ENCODE assay signal across 1 cellular context in genomic region chr2:161308178-161308955, GRCh38.
A peak's percentile ranks its signal among the peaks of the same experiment; 100 is the strongest.
TF ChIP-seq lines count a peak whose summit lies in the region.

TSS of gene PSMD14 (plus strand) at chr2:161308425. CDS start at chr2:161318826, 10,401 bp downstream.

TF ChIP-seq in K562, 482 proteins besides CTCF, POLR2A, EP300 and RAD21 (continued from another document):
- peak; percentile 94 to 98 for TF ChIP-seq MNT (conservative IDR thresholded peaks at IDR 0.05)
- 0 out of 2 replicates have a peak, but pooled peaks have one; percentile 16 for TF ChIP-seq CBFA2T3 (IDR thresholded peaks at IDR 0.05)
- TF ChIP-seq, protein P1, sequence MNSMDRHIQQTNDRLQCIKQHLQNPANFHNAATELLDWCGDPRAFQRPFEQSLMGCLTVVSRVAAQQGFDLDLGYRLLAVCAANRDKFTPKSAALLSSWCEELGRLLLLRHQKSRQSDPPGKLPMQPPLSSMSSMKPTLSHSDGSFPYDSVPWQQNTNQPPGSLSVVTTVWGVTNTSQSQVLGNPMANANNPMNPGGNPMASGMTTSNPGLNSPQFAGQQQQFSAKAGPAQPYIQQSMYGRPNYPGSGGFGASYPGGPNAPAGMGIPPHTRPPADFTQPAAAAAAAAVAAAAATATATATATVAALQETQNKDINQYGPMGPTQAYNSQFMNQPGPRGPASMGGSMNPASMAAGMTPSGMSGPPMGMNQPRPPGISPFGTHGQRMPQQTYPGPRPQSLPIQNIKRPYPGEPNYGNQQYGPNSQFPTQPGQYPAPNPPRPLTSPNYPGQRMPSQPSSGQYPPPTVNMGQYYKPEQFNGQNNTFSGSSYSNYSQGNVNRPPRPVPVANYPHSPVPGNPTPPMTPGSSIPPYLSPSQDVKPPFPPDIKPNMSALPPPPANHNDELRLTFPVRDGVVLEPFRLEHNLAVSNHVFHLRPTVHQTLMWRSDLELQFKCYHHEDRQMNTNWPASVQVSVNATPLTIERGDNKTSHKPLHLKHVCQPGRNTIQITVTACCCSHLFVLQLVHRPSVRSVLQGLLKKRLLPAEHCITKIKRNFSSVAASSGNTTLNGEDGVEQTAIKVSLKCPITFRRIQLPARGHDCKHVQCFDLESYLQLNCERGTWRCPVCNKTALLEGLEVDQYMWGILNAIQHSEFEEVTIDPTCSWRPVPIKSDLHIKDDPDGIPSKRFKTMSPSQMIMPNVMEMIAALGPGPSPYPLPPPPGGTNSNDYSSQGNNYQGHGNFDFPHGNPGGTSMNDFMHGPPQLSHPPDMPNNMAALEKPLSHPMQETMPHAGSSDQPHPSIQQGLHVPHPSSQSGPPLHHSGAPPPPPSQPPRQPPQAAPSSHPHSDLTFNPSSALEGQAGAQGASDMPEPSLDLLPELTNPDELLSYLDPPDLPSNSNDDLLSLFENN (IDR thresholded peaks at IDR 0.05; ENCODE audit: low read depth in 2 of 2, low read length in 2 of 2): peak in 1 of 2 experiments; percentile 35; a peak in 1 of 4 replicates
- TF ChIP-seq GABPA (tag; conservative IDR thresholded peaks at IDR 0.05; ENCODE audit: low read depth): peak; percentile 98
- peak; percentile 99 for TF ChIP-seq POLR2G (IDR thresholded peaks at IDR 0.05; ENCODE audit: low read depth, low read length)
- peak; percentile 84 for TF ChIP-seq BRD9 (IDR thresholded peaks at IDR 0.05; ENCODE audit: low read depth, partially characterized antibody)
- no peak for TF ChIP-seq NR4A1 (CRISPR knock-in tag; IDR thresholded peaks at IDR 0.05)
- TF ChIP-seq NR4A1 (tag; IDR thresholded peaks at IDR 0.05): 0 out of 2 replicates have a peak, but pooled peaks have one; percentile 71
- no peak for TF ChIP-seq CREBBP (IDR thresholded peaks at IDR 0.05; ENCODE audit: low read depth, low read length)
- TF ChIP-seq, protein P2, sequence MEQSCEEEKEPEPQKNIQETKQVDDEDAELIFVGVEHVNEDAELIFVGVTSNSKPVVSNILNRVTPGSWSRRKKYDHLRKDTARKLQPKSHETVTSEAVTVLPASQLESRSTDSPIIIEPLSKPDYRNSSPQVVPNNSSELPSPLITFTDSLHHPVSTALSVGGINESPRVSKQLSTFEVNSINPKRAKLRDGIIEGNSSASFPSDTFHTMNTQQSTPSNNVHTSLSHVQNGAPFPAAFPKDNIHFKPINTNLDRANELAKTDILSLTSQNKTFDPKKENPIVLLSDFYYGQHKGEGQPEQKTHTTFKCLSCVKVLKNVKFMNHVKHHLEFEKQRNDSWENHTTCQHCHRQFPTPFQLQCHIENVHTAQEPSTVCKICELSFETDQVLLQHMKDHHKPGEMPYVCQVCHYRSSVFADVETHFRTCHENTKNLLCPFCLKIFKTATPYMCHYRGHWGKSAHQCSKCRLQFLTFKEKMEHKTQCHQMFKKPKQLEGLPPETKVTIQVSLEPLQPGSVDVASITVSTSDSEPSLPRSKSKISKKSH (CRISPR knock-in tag; IDR thresholded peaks at IDR 0.05): no peak
- TF ChIP-seq ZZZ3 (IDR thresholded peaks at IDR 0.05): peak; percentile 89; the same call in 1 of the 2 replicates
- TF ChIP-seq NFIC (IDR thresholded peaks at IDR 0.05): peak; percentile 94
- TF ChIP-seq, protein P3, sequence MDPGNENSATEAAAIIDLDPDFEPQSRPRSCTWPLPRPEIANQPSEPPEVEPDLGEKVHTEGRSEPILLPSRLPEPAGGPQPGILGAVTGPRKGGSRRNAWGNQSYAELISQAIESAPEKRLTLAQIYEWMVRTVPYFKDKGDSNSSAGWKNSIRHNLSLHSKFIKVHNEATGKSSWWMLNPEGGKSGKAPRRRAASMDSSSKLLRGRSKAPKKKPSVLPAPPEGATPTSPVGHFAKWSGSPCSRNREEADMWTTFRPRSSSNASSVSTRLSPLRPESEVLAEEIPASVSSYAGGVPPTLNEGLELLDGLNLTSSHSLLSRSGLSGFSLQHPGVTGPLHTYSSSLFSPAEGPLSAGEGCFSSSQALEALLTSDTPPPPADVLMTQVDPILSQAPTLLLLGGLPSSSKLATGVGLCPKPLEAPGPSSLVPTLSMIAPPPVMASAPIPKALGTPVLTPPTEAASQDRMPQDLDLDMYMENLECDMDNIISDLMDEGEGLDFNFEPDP (CRISPR knock-in tag; IDR thresholded peaks at IDR 0.05): no peak
- TF ChIP-seq, protein P4, sequence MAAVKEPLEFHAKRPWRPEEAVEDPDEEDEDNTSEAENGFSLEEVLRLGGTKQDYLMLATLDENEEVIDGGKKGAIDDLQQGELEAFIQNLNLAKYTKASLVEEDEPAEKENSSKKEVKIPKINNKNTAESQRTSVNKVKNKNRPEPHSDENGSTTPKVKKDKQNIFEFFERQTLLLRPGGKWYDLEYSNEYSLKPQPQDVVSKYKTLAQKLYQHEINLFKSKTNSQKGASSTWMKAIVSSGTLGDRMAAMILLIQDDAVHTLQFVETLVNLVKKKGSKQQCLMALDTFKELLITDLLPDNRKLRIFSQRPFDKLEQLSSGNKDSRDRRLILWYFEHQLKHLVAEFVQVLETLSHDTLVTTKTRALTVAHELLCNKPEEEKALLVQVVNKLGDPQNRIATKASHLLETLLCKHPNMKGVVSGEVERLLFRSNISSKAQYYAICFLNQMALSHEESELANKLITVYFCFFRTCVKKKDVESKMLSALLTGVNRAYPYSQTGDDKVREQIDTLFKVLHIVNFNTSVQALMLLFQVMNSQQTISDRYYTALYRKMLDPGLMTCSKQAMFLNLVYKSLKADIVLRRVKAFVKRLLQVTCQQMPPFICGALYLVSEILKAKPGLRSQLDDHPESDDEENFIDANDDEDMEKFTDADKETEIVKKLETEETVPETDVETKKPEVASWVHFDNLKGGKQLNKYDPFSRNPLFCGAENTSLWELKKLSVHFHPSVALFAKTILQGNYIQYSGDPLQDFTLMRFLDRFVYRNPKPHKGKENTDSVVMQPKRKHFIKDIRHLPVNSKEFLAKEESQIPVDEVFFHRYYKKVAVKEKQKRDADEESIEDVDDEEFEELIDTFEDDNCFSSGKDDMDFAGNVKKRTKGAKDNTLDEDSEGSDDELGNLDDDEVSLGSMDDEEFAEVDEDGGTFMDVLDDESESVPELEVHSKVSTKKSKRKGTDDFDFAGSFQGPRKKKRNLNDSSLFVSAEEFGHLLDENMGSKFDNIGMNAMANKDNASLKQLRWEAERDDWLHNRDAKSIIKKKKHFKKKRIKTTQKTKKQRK (IDR thresholded peaks at IDR 0.05; ENCODE audit: borderline replicate concordance, low read depth, low read length): no peak
- TF ChIP-seq HLTF (IDR thresholded peaks at IDR 0.05): peak; percentile 69
- peak; percentile 79; the same call in 1 of the 2 replicates for TF ChIP-seq GTF2F1 (IDR thresholded peaks at IDR 0.05; ENCODE audit: low read depth, low read length)
- peak; percentile 98 for TF ChIP-seq ELF1 (tag; IDR thresholded peaks at IDR 0.05)
- peak; percentile 97 for TF ChIP-seq TAF1 (IDR thresholded peaks at IDR 0.05; ENCODE audit: control insufficient read depth, extremely low read depth, insufficient read depth, low read length, severe bottlenecking)
- peak; percentile 78 for TF ChIP-seq JUND (IDR thresholded peaks at IDR 0.05; ENCODE audit: borderline replicate concordance, low read depth, low read length)
- TF ChIP-seq JUND (tag; IDR thresholded peaks at IDR 0.05; ENCODE audit: borderline replicate concordance, low read depth, low read length): peak; percentile 78; the same call in 1 of the 3 replicates
- TF ChIP-seq ZBTB1 (CRISPR knock-in tag; IDR thresholded peaks at IDR 0.05; ENCODE audit: borderline replicate concordance, low read depth): peak; percentile 75
- peak in 1 of 2 experiments; percentile 78; a peak in 3 of 4 replicates for TF ChIP-seq MAZ (CRISPR knock-in tag; conservative IDR thresholded peaks at IDR 0.05 in 1 of 2, IDR thresholded peaks at IDR 0.05 in 1 of 2)
- peak; percentile 17; the same call in 1 of the 2 replicates for TF ChIP-seq TAL1 (IDR thresholded peaks at IDR 0.05)
- TF ChIP-seq, protein P5, sequence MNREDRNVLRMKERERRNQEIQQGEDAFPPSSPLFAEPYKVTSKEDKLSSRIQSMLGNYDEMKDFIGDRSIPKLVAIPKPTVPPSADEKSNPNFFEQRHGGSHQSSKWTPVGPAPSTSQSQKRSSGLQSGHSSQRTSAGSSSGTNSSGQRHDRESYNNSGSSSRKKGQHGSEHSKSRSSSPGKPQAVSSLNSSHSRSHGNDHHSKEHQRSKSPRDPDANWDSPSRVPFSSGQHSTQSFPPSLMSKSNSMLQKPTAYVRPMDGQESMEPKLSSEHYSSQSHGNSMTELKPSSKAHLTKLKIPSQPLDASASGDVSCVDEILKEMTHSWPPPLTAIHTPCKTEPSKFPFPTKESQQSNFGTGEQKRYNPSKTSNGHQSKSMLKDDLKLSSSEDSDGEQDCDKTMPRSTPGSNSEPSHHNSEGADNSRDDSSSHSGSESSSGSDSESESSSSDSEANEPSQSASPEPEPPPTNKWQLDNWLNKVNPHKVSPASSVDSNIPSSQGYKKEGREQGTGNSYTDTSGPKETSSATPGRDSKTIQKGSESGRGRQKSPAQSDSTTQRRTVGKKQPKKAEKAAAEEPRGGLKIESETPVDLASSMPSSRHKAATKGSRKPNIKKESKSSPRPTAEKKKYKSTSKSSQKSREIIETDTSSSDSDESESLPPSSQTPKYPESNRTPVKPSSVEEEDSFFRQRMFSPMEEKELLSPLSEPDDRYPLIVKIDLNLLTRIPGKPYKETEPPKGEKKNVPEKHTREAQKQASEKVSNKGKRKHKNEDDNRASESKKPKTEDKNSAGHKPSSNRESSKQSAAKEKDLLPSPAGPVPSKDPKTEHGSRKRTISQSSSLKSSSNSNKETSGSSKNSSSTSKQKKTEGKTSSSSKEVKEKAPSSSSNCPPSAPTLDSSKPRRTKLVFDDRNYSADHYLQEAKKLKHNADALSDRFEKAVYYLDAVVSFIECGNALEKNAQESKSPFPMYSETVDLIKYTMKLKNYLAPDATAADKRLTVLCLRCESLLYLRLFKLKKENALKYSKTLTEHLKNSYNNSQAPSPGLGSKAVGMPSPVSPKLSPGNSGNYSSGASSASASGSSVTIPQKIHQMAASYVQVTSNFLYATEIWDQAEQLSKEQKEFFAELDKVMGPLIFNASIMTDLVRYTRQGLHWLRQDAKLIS (CRISPR knock-in tag; IDR thresholded peaks at IDR 0.05): peak; percentile 77; the same call in 1 of the 2 replicates
- TF ChIP-seq POLR2AphosphoS5 (IDR thresholded peaks at IDR 0.05; ENCODE audit: control insufficient read depth, insufficient read depth, low read depth, low read length): peak; percentile 87; the same call in 1 of the 2 replicates
- peak; percentile 65; the same call in 1 of the 2 replicates for TF ChIP-seq MTA1 (IDR thresholded peaks at IDR 0.05; ENCODE audit: borderline replicate concordance)
- peak; percentile 85 for TF ChIP-seq E2F8 (IDR thresholded peaks at IDR 0.05; ENCODE audit: low read depth, partially characterized antibody)
- TF ChIP-seq MAFF (IDR thresholded peaks at IDR 0.05; ENCODE audit: low read length): peak; percentile 30; the same call in 1 of the 2 replicates
- TF ChIP-seq, protein P6, sequence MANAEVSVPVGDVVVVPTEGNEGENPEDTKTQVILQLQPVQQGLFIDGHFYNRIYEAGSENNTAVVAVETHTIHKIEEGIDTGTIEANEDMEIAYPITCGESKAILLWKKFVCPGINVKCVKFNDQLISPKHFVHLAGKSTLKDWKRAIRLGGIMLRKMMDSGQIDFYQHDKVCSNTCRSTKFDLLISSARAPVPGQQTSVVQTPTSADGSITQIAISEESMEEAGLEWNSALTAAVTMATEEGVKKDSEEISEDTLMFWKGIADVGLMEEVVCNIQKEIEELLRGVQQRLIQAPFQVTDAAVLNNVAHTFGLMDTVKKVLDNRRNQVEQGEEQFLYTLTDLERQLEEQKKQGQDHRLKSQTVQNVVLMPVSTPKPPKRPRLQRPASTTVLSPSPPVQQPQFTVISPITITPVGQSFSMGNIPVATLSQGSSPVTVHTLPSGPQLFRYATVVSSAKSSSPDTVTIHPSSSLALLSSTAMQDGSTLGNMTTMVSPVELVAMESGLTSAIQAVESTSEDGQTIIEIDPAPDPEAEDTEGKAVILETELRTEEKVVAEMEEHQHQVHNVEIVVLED (CRISPR knock-in tag; IDR thresholded peaks at IDR 0.05): peak; percentile 32; the same call in 1 of the 2 replicates
- 0 out of 2 replicates have a peak, but pooled peaks have one; percentile 3 for TF ChIP-seq E2F3 (CRISPR knock-in tag; IDR thresholded peaks at IDR 0.05)
- TF ChIP-seq ARID1B (IDR thresholded peaks at IDR 0.05): peak; percentile 36; the same call in 1 of the 2 replicates
- peak; percentile 63; the same call in 1 of the 2 replicates for TF ChIP-seq ZEB2 (IDR thresholded peaks at IDR 0.05)
- TF ChIP-seq MEIS2 (IDR thresholded peaks at IDR 0.05; ENCODE audit: partially characterized antibody): peak; percentile 30
- peak; percentile 87 for TF ChIP-seq MAFG (tag; conservative IDR thresholded peaks at IDR 0.05)
- TF ChIP-seq ELF4 (CRISPR knock-in tag; IDR thresholded peaks at IDR 0.05): peak; percentile 77; the same call in 1 of the 2 replicates
- TF ChIP-seq ZKSCAN8 (CRISPR knock-in tag; IDR thresholded peaks at IDR 0.05): peak; percentile 26; the same call in 1 of the 2 replicates
- peak; percentile 55; the same call in 1 of the 2 replicates for TF ChIP-seq MTA2 (IDR thresholded peaks at IDR 0.05; ENCODE audit: low read depth)
TF ChIP-seq in K562: peak in this region for 194.
